13 cellular contexts compared by ENCODE assay signal in the genomic region with DNA sequence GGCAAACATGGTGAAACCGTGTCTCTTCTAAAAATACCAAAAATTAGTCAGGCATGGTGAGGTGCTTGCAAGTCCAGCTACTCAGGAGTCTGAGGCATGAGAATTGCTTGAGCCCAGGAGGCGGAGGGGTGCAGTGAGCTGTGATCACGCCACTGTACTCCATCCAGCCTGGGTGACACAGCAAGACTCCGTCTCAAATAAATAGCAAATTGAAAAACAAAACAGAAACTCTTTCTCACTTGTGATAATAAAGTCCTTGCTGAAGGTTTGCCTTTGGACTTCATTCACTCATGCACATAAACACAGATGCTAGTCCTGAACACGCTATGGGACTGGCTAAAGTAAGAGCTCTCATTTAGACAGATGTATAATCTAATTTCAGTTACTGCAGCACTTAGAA. TPM values are rescaled to one million over a fixed set of nuclear protein-coding genes. Genes with fewer than 3 reads are reported as not detected.
DNase-seq lines count a peak whose midpoint lies in the region; ATAC-seq, FAIRE-seq and TF ChIP-seq lines count a peak whose summit lies in the region.
"Had no signal": no experiment of that assay in that cellular context is flagged by ENCODE, and none has a peak within 500 bp of the region (broad histone marks: within the 10 kb centered on the region; RNA-seq: fewer than 3 reads in every experiment).

No MANE protein-coding gene starts in this region.

- H3K27ac ChIP-seq in body of pancreas = no peak overlapping the region
- H3K27ac ChIP-seq: epithelial cell of prostate had no signal

- CTCF ChIA-PET in activated B cell treated with CpG ODN at 0.5 μM for 24 hours (lab: Charles Lee) = no interaction called here

- ATAC-seq in GM21367 (IDR thresholded peaks at IDR 0.05; ENCODE audit: unreplicated experiment) (peak; percentile 62), HG03060 (IDR thresholded peaks at IDR 0.05; ENCODE audit: low read depth, unreplicated experiment) (peak; percentile 59), activated B cell treated with CpG ODN at 0.5 μM for 24 hours (ENCODE audit: low read depth) (no peak), body of pancreas (no peak)
- ATAC-seq: activated CD8-positive, alpha-beta T cell treated with anti-CD3 and anti-CD28 coated beads for 36 hours had no signal

- peaks cover 11% of the 10 kb centered on the region for H3K4me1 ChIP-seq in body of pancreas

- no peaks in the 10 kb centered on the region for H3K27me3 Mint-ChIP-seq in activated B cell treated with CpG ODN at 0.5 μM for 24 hours
- no peaks in the 10 kb centered on the region for H3K27me3 Mint-ChIP-seq in activated CD4-positive, alpha-beta T cell treated with anti-CD3 and anti-CD28 coated beads, Interleukin-2, amount 10 ng/mL, durations not matched to agents 24 days and 14 days
- H3K27me3 Mint-ChIP-seq: activated CD8-positive, alpha-beta T cell treated with anti-CD3 and anti-CD28 coated beads for 36 hours had no signal

- H3K9me3 ChIP-seq in body of pancreas = no peaks in the 10 kb centered on the region
- H3K9me3 ChIP-seq: SK-N-SH had no signal

- no peak for DNase-seq in GM12891 (ENCODE audit: insufficient read length, low spot score)
- no peak for DNase-seq in activated B cell treated with CpG ODN at 0.5 μM for 24 hours
- no peak for DNase-seq in body of pancreas
- DNase-seq in activated CD4-positive, alpha-beta T cell treated with anti-CD3 and anti-CD28 coated beads, Interleukin-2, amount 10 ng/mL, durations not matched to agents 24 days and 14 days = no peak
- DNase-seq in NCI-H526 treated with DMSO at 0.1 percent for 48 hours (lab: John Stamatoyannopoulos, UW) = no peak
- DNase-seq in NCI-H774 (lab: John Stamatoyannopoulos, UW) = no peak
- DNase-seq: activated CD8-positive, alpha-beta T cell treated with anti-CD3 and anti-CD28 coated beads for 36 hours; NCI-H2081 treated with DMSO at 0.1 percent for 48 hours; SK-N-SH had no signal

- H3K4me3 ChIP-seq in body of pancreas = no peak overlapping the region

- peak overlapping the region; percentile 44 for H3K4me3 Mint-ChIP-seq in activated B cell treated with CpG ODN at 0.5 μM for 24 hours
- H3K4me3 Mint-ChIP-seq in activated CD4-positive, alpha-beta T cell treated with anti-CD3 and anti-CD28 coated beads, Interleukin-2, amount 10 ng/mL, durations not matched to agents 24 days and 14 days = no peak overlapping the region
- H3K4me3 Mint-ChIP-seq: activated CD8-positive, alpha-beta T cell treated with anti-CD3 and anti-CD28 coated beads for 36 hours had no signal

- no peaks in the 10 kb centered on the region for H3K36me3 Mint-ChIP-seq in activated B cell treated with CpG ODN at 0.5 μM for 24 hours (ENCODE audit: low read depth)
- H3K36me3 Mint-ChIP-seq in activated CD4-positive, alpha-beta T cell treated with anti-CD3 and anti-CD28 coated beads, Interleukin-2, amount 10 ng/mL, durations not matched to agents 24 days and 14 days (ENCODE audit: low read depth) = no peaks in the 10 kb centered on the region

- no peaks in the 10 kb centered on the region for H3K36me3 ChIP-seq in body of pancreas (replicated peaks in 1 of 2; ENCODE audit: insufficient read depth in 1 of 2, low read depth in 2 of 2)

- TF ChIP-seq POLR2A in GM12891 (IDR thresholded peaks at IDR 0.05; ENCODE audit: low read depth, low read length) = no peak
- no peak for TF ChIP-seq POLR2A in body of pancreas (IDR thresholded peaks at IDR 0.05)

- H3K27ac Mint-ChIP-seq in activated B cell treated with CpG ODN at 0.5 μM for 24 hours = peak overlapping the region; percentile 87
- H3K27ac Mint-ChIP-seq in activated CD4-positive, alpha-beta T cell treated with anti-CD3 and anti-CD28 coated beads, Interleukin-2, amount 10 ng/mL, durations not matched to agents 24 days and 14 days = no peak overlapping the region
- H3K27ac Mint-ChIP-seq: activated CD8-positive, alpha-beta T cell treated with anti-CD3 and anti-CD28 coated beads for 36 hours had no signal

- intact Hi-C loops in activated B cell treated with CpG ODN at 0.5 μM for 24 hours (cut with micrococcal nuclease) (loop anchor here (10.0 kb wide), 1 partner anchor 447 kb away; a partner anchor contains a TSS), body of pancreas (cut with DNase I) (no loop called here)
- intact Hi-C loops in activated CD4-positive, alpha-beta T cell treated with anti-CD3 and anti-CD28 coated beads, Interleukin-2, amount 10 ng/mL, durations not matched to agents 24 days and 14 days (cut with micrococcal nuclease) = no loop called here

- WGBS in body of pancreas, 2 donors = 92 to 97% methylated on average over 5 of the region's 5 CpGs

- FAIRE-seq in GM12891 (lab: Jason Lieb, UNC) = peak; percentile 68
- FAIRE-seq: islet of Langerhans had no signal

- POLR2A ChIA-PET in activated B cell treated with CpG ODN at 0.5 μM for 24 hours (lab: Charles Lee) = interaction anchor here (0.8 to 1.3 kb wide), 3 partner anchors 81 to 122 kb away, joined by 4 read pairs; no protein-coding TSS in a partner anchor

- H3K4me1 Mint-ChIP-seq in activated B cell treated with CpG ODN at 0.5 μM for 24 hours = peaks cover 49% of the 10 kb centered on the region
- no peaks in the 10 kb centered on the region for H3K4me1 Mint-ChIP-seq in activated CD4-positive, alpha-beta T cell treated with anti-CD3 and anti-CD28 coated beads, Interleukin-2, amount 10 ng/mL, durations not matched to agents 24 days and 14 days

- no peak for TF ChIP-seq CTCF in activated B cell treated with CpG ODN at 0.5 μM for 24 hours (IDR thresholded peaks at IDR 0.05)
- no peak for TF ChIP-seq CTCF in body of pancreas (IDR thresholded peaks at IDR 0.05)

- H3K27me3 ChIP-seq in body of pancreas = no peaks in the 10 kb centered on the region

- H3K9me3 Mint-ChIP-seq in activated B cell treated with CpG ODN at 0.5 μM for 24 hours = no peaks in the 10 kb centered on the region
- H3K9me3 Mint-ChIP-seq in activated CD4-positive, alpha-beta T cell treated with anti-CD3 and anti-CD28 coated beads, Interleukin-2, amount 10 ng/mL, durations not matched to agents 24 days and 14 days = no peaks in the 10 kb centered on the region
- H3K9me3 Mint-ChIP-seq: activated CD8-positive, alpha-beta T cell treated with anti-CD3 and anti-CD28 coated beads for 36 hours had no signal

TF ChIP-seq in GM12891, 5 proteins besides CTCF, POLR2A, EP300 and RAD21:
- TF ChIP-seq PAX5 (IDR thresholded peaks at IDR 0.05; ENCODE audit: insufficient read depth, low read length, severe bottlenecking) (no peak), POU2F2 (IDR thresholded peaks at IDR 0.05; ENCODE audit: low read depth, low read length) (no peak), TAF1 (IDR thresholded peaks at IDR 0.05; ENCODE audit: low read depth, low read length) (no peak), SPI1 (IDR thresholded peaks at IDR 0.05; ENCODE audit: low read depth, low read length) (no peak), POLR2AphosphoS5 (IDR thresholded peaks at IDR 0.05; ENCODE audit: low read depth, low read length) (no peak)
TF ChIP-seq in GM12891: peak in this region for 0.

RNA-seq across cellular contexts. Expression of a gene that starts 37.6 kb away (rescaled TPM):
- 0.15 TPM for polyA plus RNA-seq in GM12891 (2012; ENCODE audit: low read depth, missing spikeins)
- 4.0 and 4.2 TPM in 2 replicates for total RNA-seq in activated B cell treated with CpG ODN at 0.5 μM for 24 hours
- 100 to 1,000 TPM in 1 of 2 donors, 10 to 100 TPM in 1; 41.0 to 113 TPM for total RNA-seq in body of pancreas
- total RNA-seq in activated CD4-positive, alpha-beta T cell treated with anti-CD3 and anti-CD28 coated beads, Interleukin-2, amount 10 ng/mL, durations not matched to agents 24 days and 14 days = 22.9 and 23.5 TPM in 2 replicates

Comparison
In these comparisons a context has a peak if more than half of its experiments do, and no peak if none do; other contexts are left out.
1. ATAC-seq: peak in GM21367 (single experiment) and HG03060 (single experiment); none in activated B cell treated with CpG ODN at 0.5 μM for 24 hours (single experiment) and body of pancreas (single experiment).